8 cellular contexts compared by ENCODE assay signal in genomic region chr12:11652351-11653040, GRCh38. TPM values are rescaled to one million over a fixed set of nuclear protein-coding genes. Genes with fewer than 3 reads are reported as not detected.
A peak's percentile ranks its signal among the peaks of the same experiment; 100 is the strongest.
DNase-seq lines count a peak whose midpoint lies in the region; ATAC-seq and TF ChIP-seq lines count a peak whose summit lies in the region.

No MANE protein-coding gene starts in this region.

- no peaks in the 10 kb centered on the region for H3K9me3 Mint-ChIP-seq in activated T-helper 1 cell treated with anti-CD3 and anti-CD28 coated beads, Interleukin-12 subunit alpha, Interleukin-12 subunit beta, Interleukin-2, Interleukin-4 antibody, amounts not matched to agents 30 ng/mL and 10 ng/mL and 1 ng/mL, durations not matched to agents 14 hours and 24 hours and 36 hours

- H3K4me1 ChIP-seq in prostate gland (replicated peaks): peaks cover 6% of the 10 kb centered on the region

- TF ChIP-seq POLR2A in prostate gland (IDR thresholded peaks at IDR 0.05): no peak

- no peak for TF ChIP-seq CTCF in prostate gland (IDR thresholded peaks at IDR 0.05)

- H3K27ac Mint-ChIP-seq in activated T-helper 1 cell treated with anti-CD3 and anti-CD28 coated beads, Interleukin-12 subunit alpha, Interleukin-12 subunit beta, Interleukin-2, Interleukin-4 antibody, amounts not matched to agents 30 ng/mL and 10 ng/mL and 1 ng/mL, durations not matched to agents 14 hours and 24 hours and 36 hours: peak overlapping the region; percentile 99

- WGBS in prostate gland: 5% methylated on average over 16 of the region's 16 CpGs

- H3K27ac ChIP-seq in KOPT-K1 (ENCODE audit: low read depth, low read length, poor library complexity, severe bottlenecking): peak overlapping the region; percentile 38
- peak overlapping the region; percentile 93 to 94 for H3K27ac ChIP-seq in prostate gland

- H3K4me3 Mint-ChIP-seq in activated T-helper 1 cell treated with anti-CD3 and anti-CD28 coated beads, Interleukin-12 subunit alpha, Interleukin-12 subunit beta, Interleukin-2, Interleukin-4 antibody, amounts not matched to agents 30 ng/mL and 10 ng/mL and 1 ng/mL, durations not matched to agents 14 hours and 24 hours and 36 hours: peak overlapping the region; percentile 95

- intact Hi-C loops in activated T-helper 1 cell treated with anti-CD3 and anti-CD28 coated beads, Interleukin-12 subunit alpha, Interleukin-12 subunit beta, Interleukin-2, Interleukin-4 antibody, amounts not matched to agents 30 ng/mL and 10 ng/mL and 1 ng/mL, durations not matched to agents 14 hours and 24 hours and 36 hours (cut with micrococcal nuclease): loop anchor here (1.0 to 10.0 kb wide), 8 partner anchors 10 to 1075 kb away; partner anchors contain the start of genes GPR19 and YBX3
- intact Hi-C loops in Right ventricle myocardium superior (cut with DNase I) (loop anchor here (10.0 kb wide), 2 partner anchors 102 to 232 kb away; no protein-coding TSS in a partner anchor), prostate gland (cut with DNase I) (loop anchor here (5.0 to 10.0 kb wide), 3 partner anchors 115 to 230 kb away; no protein-coding TSS in a partner anchor)

- H3K36me3 ChIP-seq in KOPT-K1 (ENCODE audit: insufficient read depth, low read length) (peaks cover 9% of the 10 kb centered on the region; the same call in 1 of the 2 replicates), prostate gland (no peaks in the 10 kb centered on the region)

- H3K9me3 ChIP-seq in KOPT-K1 (ENCODE audit: insufficient read depth, low read length, poor library complexity, severe bottlenecking) (no peaks in the 10 kb centered on the region), prostate gland (no peaks in the 10 kb centered on the region)

- H3K27me3 Mint-ChIP-seq in activated T-helper 1 cell treated with anti-CD3 and anti-CD28 coated beads, Interleukin-12 subunit alpha, Interleukin-12 subunit beta, Interleukin-2, Interleukin-4 antibody, amounts not matched to agents 30 ng/mL and 10 ng/mL and 1 ng/mL, durations not matched to agents 14 hours and 24 hours and 36 hours (ENCODE audit: insufficient read depth): peaks cover 3% of the 10 kb centered on the region

- ATAC-seq in Right ventricle myocardium superior (ENCODE audit: poor library complexity): peak; percentile 15
- no peak for ATAC-seq in GM19397 (IDR thresholded peaks at IDR 0.05; ENCODE audit: unreplicated experiment)

- H3K27me3 ChIP-seq in prostate gland (replicated peaks; ENCODE audit: insufficient read depth): no peaks in the 10 kb centered on the region

- DNase-seq in stimulated activated CD4-positive, alpha-beta T cell treated with anti-CD3 and anti-CD28 coated beads, Interleukin-4, amount 100 ng/mL, for 24 hours: peak; percentile 13
- DNase-seq in stimulated activated CD4-positive, alpha-beta T cell treated with anti-CD3 and anti-CD28 coated beads, Interleukin-2, amount 100 ng/mL, for 48 hours: no peak
- no peak for DNase-seq in activated T-helper 1 cell treated with anti-CD3 and anti-CD28 coated beads, Interleukin-12 subunit alpha, Interleukin-12 subunit beta, Interleukin-2, Interleukin-4 antibody, amounts not matched to agents 30 ng/mL and 10 ng/mL and 1 ng/mL, durations not matched to agents 14 hours and 24 hours and 36 hours (ENCODE audit: low spot score)
- DNase-seq in Right ventricle myocardium superior (peak; percentile 47), prostate gland (ENCODE audit: low spot score) (peak; percentile 39), NCI-H1092 treated with DMSO at 0.1 percent for 48 hours (lab: John Stamatoyannopoulos, UW) (no peak)

- peaks cover 45% of the 10 kb centered on the region for H3K36me3 Mint-ChIP-seq in activated T-helper 1 cell treated with anti-CD3 and anti-CD28 coated beads, Interleukin-12 subunit alpha, Interleukin-12 subunit beta, Interleukin-2, Interleukin-4 antibody, amounts not matched to agents 30 ng/mL and 10 ng/mL and 1 ng/mL, durations not matched to agents 14 hours and 24 hours and 36 hours (ENCODE audit: low read depth)

- H3K4me3 ChIP-seq in prostate gland: peak overlapping the region; percentile 73 to 77

- peaks cover 57% of the 10 kb centered on the region for H3K4me1 Mint-ChIP-seq in activated T-helper 1 cell treated with anti-CD3 and anti-CD28 coated beads, Interleukin-12 subunit alpha, Interleukin-12 subunit beta, Interleukin-2, Interleukin-4 antibody, amounts not matched to agents 30 ng/mL and 10 ng/mL and 1 ng/mL, durations not matched to agents 14 hours and 24 hours and 36 hours (ENCODE audit: low read depth)

RNA-seq across cellular contexts. Expression of gene ETV6, which starts 3.0 kb away (rescaled TPM):
- 117 and 131 TPM in 2 replicates for total RNA-seq in activated T-helper 1 cell treated with anti-CD3 and anti-CD28 coated beads, Interleukin-12 subunit alpha, Interleukin-12 subunit beta, Interleukin-2, Interleukin-4 antibody, amounts not matched to agents 30 ng/mL and 10 ng/mL and 1 ng/mL, durations not matched to agents 14 hours and 24 hours and 36 hours
- total RNA-seq in Right ventricle myocardium superior (16.1 TPM), prostate gland (10 to 100 TPM; 26.7 to 33.6 TPM)

Comparison
In these comparisons a context has a peak if more than half of its experiments do, and no peak if none do; other contexts are left out.
1. DNase-seq: peak in stimulated activated CD4-positive, alpha-beta T cell treated with anti-CD3 and anti-CD28 coated beads, Interleukin-4, amount 100 ng/mL, for 24 hours (single experiment), Right ventricle myocardium superior (single experiment) and prostate gland (single experiment); none in stimulated activated CD4-positive, alpha-beta T cell treated with anti-CD3 and anti-CD28 coated beads, Interleukin-2, amount 100 ng/mL, for 48 hours (0 of 2), activated T-helper 1 cell treated with anti-CD3 and anti-CD28 coated beads, Interleukin-12 subunit alpha, Interleukin-12 subunit beta, Interleukin-2, Interleukin-4 antibody, amounts not matched to agents 30 ng/mL and 10 ng/mL and 1 ng/mL, durations not matched to agents 14 hours and 24 hours and 36 hours (single experiment) and NCI-H1092 treated with DMSO at 0.1 percent for 48 hours (single experiment).